15 cellular contexts compared by ENCODE assay signal in genomic region chr12:110533607-110534006, GRCh38. TPM values are rescaled to one million over a fixed set of nuclear protein-coding genes. Genes with fewer than 3 reads are reported as not detected.
DNase-seq lines count a peak whose midpoint lies in the region; ATAC-seq, FAIRE-seq and TF ChIP-seq lines count a peak whose summit lies in the region.
"Had no signal": no experiment of that assay in that cellular context is flagged by ENCODE, and none has a peak within 500 bp of the region (broad histone marks: within the 10 kb centered on the region; RNA-seq: fewer than 3 reads in every experiment).

No MANE protein-coding gene starts in this region.

- H3K4me1 ChIP-seq in DOHH2 (ENCODE audit: control insufficient read depth, low read length) (peaks cover 53% of the 10 kb centered on the region), KMS-11 (ENCODE audit: low read depth, poor library complexity, severe bottlenecking) (peaks cover 41% of the 10 kb centered on the region), pancreas (peaks cover 0 to 5% (median 0%) of the 10 kb centered on the region in 3 donors), psoas muscle (peaks cover 70% of the 10 kb centered on the region)

- no peaks in the 10 kb centered on the region for H3K9me3 ChIP-seq in DOHH2 (ENCODE audit: control insufficient read depth, insufficient read depth, low read length)
- no peaks in the 10 kb centered on the region for H3K9me3 ChIP-seq in pancreas
- H3K9me3 ChIP-seq in psoas muscle, result no peaks in the 10 kb centered on the region
- H3K9me3 ChIP-seq: gastroesophageal sphincter, SK-N-SH had no signal

- peaks cover 11% of the 10 kb centered on the region; the same call in 1 of the 2 replicates for H3F3A ChIP-seq in DOHH2 (ENCODE audit: control insufficient read depth, insufficient read depth)

- peak overlapping the region; percentile 23 for H3K4me2 ChIP-seq in DOHH2 (ENCODE audit: low read length)
- H3K4me2 ChIP-seq in KMS-11, result 0 out of 2 replicates have a peak overlapping the region, but pooled peaks have one; percentile 7
- H3K4me2 ChIP-seq: SK-N-SH had no signal

- TF ChIP-seq CTCF in DOHH2 (IDR thresholded peaks at IDR 0.05; ENCODE audit: low read depth, low read length, poor library complexity, severe bottlenecking) (no peak), KMS-11 (conservative IDR thresholded peaks at IDR 0.05; ENCODE audit: low read depth, low read length) (no peak), epithelial cell of esophagus (IDR thresholded peaks at IDR 0.05; ENCODE audit: insufficient read depth, low read depth, low read length, missing control alignments) (no peak), pancreas (IDR thresholded peaks at IDR 0.05) (no peak), psoas muscle (IDR thresholded peaks at IDR 0.05) (no peak)

- H3K79me2 ChIP-seq in DOHH2 (ENCODE audit: control insufficient read depth, low read length) (peaks cover 19% of the 10 kb centered on the region), KMS-11 (ENCODE audit: insufficient read depth, low read depth) (no peaks in the 10 kb centered on the region)

- H4K20me1 ChIP-seq in DOHH2 (ENCODE audit: control insufficient read depth, insufficient read depth, low read depth, low read length) (no peaks in the 10 kb centered on the region), KMS-11 (ENCODE audit: insufficient read depth) (no peaks in the 10 kb centered on the region)

- H3K9me2 ChIP-seq in DOHH2 (replicated peaks; ENCODE audit: control insufficient read depth, low read length), result no peaks in the 10 kb centered on the region
- H3K9me2 ChIP-seq: SK-N-SH had no signal

- intact Hi-C loops in pancreas (cut with DNase I) (no loop called here), psoas muscle (cut with DNase I) (no loop called here)

- WGBS in pancreas, 2 donors, result 27 to 29% methylated on average over 6 of the region's 6 CpGs
- 48 to 65% (median 58%) methylated on average over 6 of the region's 6 CpGs for WGBS in psoas muscle, 3 donors

- FAIRE-seq in pancreas (lab: Jason Lieb, UNC), result no peak

- peak in 3 of 4 donors; percentile 44 to 74 (median 48) for ATAC-seq in pancreas
- ATAC-seq in psoas muscle, result no peak
- no peak for ATAC-seq in GM21717 (IDR thresholded peaks at IDR 0.05; ENCODE audit: unreplicated experiment)
- ATAC-seq: gastroesophageal sphincter, sciatic nerve had no signal

- DNase-seq in epithelial cell of esophagus (ENCODE audit: low read depth) (peak; percentile 63), pancreas (no peak), NCI-H1092 treated with DMSO at 0.1 percent for 48 hours (lab: John Stamatoyannopoulos, UW) (no peak), psoas muscle (no peak), erythroblast (lab: John Stamatoyannopoulos, UW) (no peak)
- DNase-seq: activated naive CD8-positive, alpha-beta T cell treated with anti-CD3 and anti-CD28 coated beads for 36 hours; activated T-cell treated with anti-CD3 and anti-CD28 coated beads, Interleukin-2, amount 50 U/mL, for 1 hour; Calu3; NCI-H2081 treated with DMSO at 0.1 percent for 48 hours; SK-N-SH had no signal

- H3K27ac ChIP-seq in DOHH2 (ENCODE audit: low read depth, low read length) (no peak overlapping the region), KMS-11 (no peak overlapping the region), pancreas (no peak overlapping the region), psoas muscle (no peak overlapping the region)

- H2AFZ ChIP-seq in KMS-11 (ENCODE audit: low read depth), result no peak overlapping the region

- H3K27me3 ChIP-seq in DOHH2 (ENCODE audit: control insufficient read depth, low read length) (no peaks in the 10 kb centered on the region), KMS-11 (ENCODE audit: insufficient read depth, low read depth) (no peaks in the 10 kb centered on the region), pancreas (no peaks in the 10 kb centered on the region), psoas muscle (ENCODE audit: insufficient read depth in 3 of 3, low read length in 2 of 3) (no peaks in the 10 kb centered on the region)
- H3K27me3 ChIP-seq: gastroesophageal sphincter had no signal

- no peak overlapping the region for H3K4me3 ChIP-seq in DOHH2 (ENCODE audit: low read length)
- no peak overlapping the region for H3K4me3 ChIP-seq in KMS-11 (IDR thresholded peaks at IDR 0.05; ENCODE audit: insufficient read depth, low read depth, low read length)
- no peak overlapping the region for H3K4me3 ChIP-seq in epithelial cell of esophagus (ENCODE audit: low read length)
- no peak overlapping the region for H3K4me3 ChIP-seq in pancreas
- no peak overlapping the region for H3K4me3 ChIP-seq in psoas muscle
- H3K4me3 ChIP-seq: gastroesophageal sphincter had no signal

- peaks cover 68% of the 10 kb centered on the region for H3K36me3 ChIP-seq in DOHH2 (ENCODE audit: control insufficient read depth, low read length)
- H3K36me3 ChIP-seq in KMS-11 (ENCODE audit: insufficient read depth), result no peaks in the 10 kb centered on the region
- H3K36me3 ChIP-seq in pancreas, result peaks cover 0 to 20% (median 7%) of the 10 kb centered on the region in 3 donors
- H3K36me3 ChIP-seq in psoas muscle (ENCODE audit: insufficient read depth in 1 of 2, low read depth in 1 of 2), result peaks cover 14 to 85% of the 10 kb centered on the region in 2 donors

- H3K9ac ChIP-seq in KMS-11, result no peak overlapping the region
- H3K9ac ChIP-seq: SK-N-SH had no signal

- no peak for TF ChIP-seq POLR2A in erythroblast (IDR thresholded peaks at IDR 0.05; ENCODE audit: low read length)

RNA-seq across cellular contexts. Expression of gene RAD9B, which starts 31.5 kb away (rescaled TPM):
- total RNA-seq in pancreas (under 1 TPM; 0.16 to 0.28 (median 0.22) TPM), psoas muscle (1 to 10 TPM; 1.1 to 4.2 (median 1.4) TPM)
- polyA plus RNA-seq in pancreas (under 1 TPM in 1 of 2 donors, not detected in 1; 0.26 TPM), psoas muscle (1 to 10 TPM in 2 of 3 donors, under 1 TPM in 1; 0.77 to 3.8 (median 2.6) TPM)

RNA-seq across cellular contexts. Expression of gene VPS29, which starts 31.7 kb away (rescaled TPM):
- 10 to 100 TPM; 29.1 to 49.3 (median 36.5) TPM for total RNA-seq in pancreas
- 100 to 1,000 TPM in 1 of 2 donors, 10 to 100 TPM in 1; 66.8 to 120 TPM for polyA plus RNA-seq in pancreas
- total RNA-seq in psoas muscle, result 100 to 1,000 TPM in 3 of 4 donors, 10 to 100 TPM in 1; 70.4 to 136 (median 121) TPM
- 100 to 1,000 TPM; 168 to 216 (median 188) TPM for polyA plus RNA-seq in psoas muscle

RNA-seq across cellular contexts. Expression of gene PPTC7, which starts 49.5 kb away (rescaled TPM):
- total RNA-seq in pancreas (1 to 10 TPM; 4.6 to 9.0 (median 6.2) TPM), psoas muscle (100 to 1,000 TPM in 2 of 4 donors, 10 to 100 TPM in 2; 61.1 to 213 (median 86.7) TPM)
- polyA plus RNA-seq in pancreas (1 to 10 TPM; 2.2 to 5.8 TPM), psoas muscle (100 to 1,000 TPM in 1 of 3 donors, 10 to 100 TPM in 2; 54.6 to 134 (median 65.4) TPM)

Comparison
In these comparisons a context has a peak if more than half of its experiments do, and no peak if none do; other contexts are left out.
1. ATAC-seq: peak in pancreas (3 of 4); none in psoas muscle (0 of 4) and GM21717 (single experiment).
2. RNA of gene PPTC7, which starts 49.5 kb away (total RNA-seq): 61.1 to 213 TPM in psoas muscle; 4.6 to 9.0 TPM in pancreas; every median in the first group is over 4 times any median in the second.